Comparison of ENCODE assay signal across 15 cellular contexts in the genomic region with DNA sequence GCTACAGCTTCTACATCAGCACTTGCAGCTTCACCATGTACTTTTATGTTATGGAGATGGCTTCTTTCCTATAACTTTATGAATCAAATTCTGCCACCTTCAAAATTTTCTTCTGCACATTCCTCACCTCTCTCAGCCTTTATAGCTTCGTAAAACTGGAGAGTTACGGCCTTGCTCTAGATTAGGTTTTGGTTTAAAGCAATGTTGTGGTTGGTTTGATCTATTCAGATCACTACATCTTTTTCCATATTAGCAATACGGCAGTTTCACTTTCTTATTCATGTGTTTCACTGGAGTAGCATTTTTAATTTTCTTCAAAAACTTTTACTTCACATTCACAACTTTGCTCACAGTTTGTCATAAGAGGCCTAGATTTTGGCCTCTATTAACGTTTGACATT.
DNase-seq lines count a peak whose midpoint lies in the region; ATAC-seq and TF ChIP-seq lines count a peak whose summit lies in the region.
"Had no signal": no experiment of that assay in that cellular context is flagged by ENCODE, and none has a peak within 500 bp of the region (broad histone marks: within the 10 kb centered on the region; RNA-seq: fewer than 3 reads in every experiment).

No MANE protein-coding gene starts in this region.

- H3K9me3 Mint-ChIP-seq in activated T-helper 17 cell treated with anti-CD3 and anti-CD28 coated beads, Interleukin-2, amount 50 U/mL, for 72 hours = no peaks in the 10 kb centered on the region
- H3K9me3 Mint-ChIP-seq in natural killer cell treated with Interleukin-12 subunit alpha and Interleukin-12 subunit beta and Interleukin-15 and Interleukin-18, amount 100 ng/mL, for 72 hours = peaks cover 4% of the 10 kb centered on the region
- H3K9me3 Mint-ChIP-seq: dendritic cell treated with granulocyte-macrophage colony-stimulating factor and Interleukin-4, amounts not matched to agents 40 ng/mL and 50 ng/mL, for 4 days had no signal

- DNase-seq in foreskin fibroblast = no peak
- DNase-seq in NCI-H2029 (lab: John Stamatoyannopoulos, UW) = no peak
- no peak for DNase-seq in natural killer cell treated with Interleukin-12 subunit alpha and Interleukin-12 subunit beta and Interleukin-15 and Interleukin-18, amount 100 ng/mL, for 72 hours (ENCODE audit: low spot score)
- DNase-seq: DMS79 treated with DMSO at 0.1 percent for 48 hours; islet precursor cell; KBM-7; NCI-H1105 treated with DMSO at 0.1 percent for 48 hours; NCI-H524 treated with DMSO at 0.1 percent for 48 hours; stimulated activated CD4-positive, alpha-beta T cell treated with anti-CD3 and anti-CD28 coated beads, Interleukin-4, amount 100 ng/mL, for 4 hours had no signal

- H3K36me3 Mint-ChIP-seq in activated T-helper 17 cell treated with anti-CD3 and anti-CD28 coated beads, Interleukin-2, amount 50 U/mL, for 72 hours (ENCODE audit: low read depth) = no peaks in the 10 kb centered on the region
- H3K36me3 Mint-ChIP-seq in natural killer cell treated with Interleukin-12 subunit alpha and Interleukin-12 subunit beta and Interleukin-15 and Interleukin-18, amount 100 ng/mL, for 72 hours = no peaks in the 10 kb centered on the region

- peaks cover 9% of the 10 kb centered on the region for H3K4me1 Mint-ChIP-seq in activated T-helper 17 cell treated with anti-CD3 and anti-CD28 coated beads, Interleukin-2, amount 50 U/mL, for 72 hours
- H3K4me1 Mint-ChIP-seq in natural killer cell treated with Interleukin-12 subunit alpha and Interleukin-12 subunit beta and Interleukin-15 and Interleukin-18, amount 100 ng/mL, for 72 hours (ENCODE audit: low read depth in 2 of 2) = peaks cover 0 to 4% of the 10 kb centered on the region in 2 donors

- H3K4me3 Mint-ChIP-seq in activated T-helper 17 cell treated with anti-CD3 and anti-CD28 coated beads, Interleukin-2, amount 50 U/mL, for 72 hours = peak overlapping the region; percentile 29
- no peak overlapping the region for H3K4me3 Mint-ChIP-seq in natural killer cell treated with Interleukin-12 subunit alpha and Interleukin-12 subunit beta and Interleukin-15 and Interleukin-18, amount 100 ng/mL, for 72 hours
- H3K4me3 Mint-ChIP-seq: dendritic cell treated with granulocyte-macrophage colony-stimulating factor and Interleukin-4, amounts not matched to agents 40 ng/mL and 50 ng/mL, for 4 days had no signal

- peak; percentile 91 for ATAC-seq in GM18508 (IDR thresholded peaks at IDR 0.05; ENCODE audit: insufficient read depth, unreplicated experiment)
- ATAC-seq in GM19328 (IDR thresholded peaks at IDR 0.05; ENCODE audit: unreplicated experiment) = peak; percentile 70
- peak; percentile 57 for ATAC-seq in HG03045 (IDR thresholded peaks at IDR 0.05; ENCODE audit: unreplicated experiment)
- peak; percentile 95 for ATAC-seq in activated T-helper 17 cell treated with anti-CD3 and anti-CD28 coated beads, Interleukin-2, amount 50 U/mL, for 72 hours (replicated peaks)
- ATAC-seq in GM19023 (IDR thresholded peaks at IDR 0.05; ENCODE audit: unreplicated experiment) = no peak
- no peak for ATAC-seq in natural killer cell treated with Interleukin-12 subunit alpha and Interleukin-12 subunit beta and Interleukin-15 and Interleukin-18, amount 100 ng/mL, for 72 hours

- H3K4me3 ChIP-seq in foreskin fibroblast (ENCODE audit: low read depth in 1 of 2, low read length in 2 of 2) = no peak overlapping the region

- peaks cover 12% of the 10 kb centered on the region for H3K27me3 Mint-ChIP-seq in activated T-helper 17 cell treated with anti-CD3 and anti-CD28 coated beads, Interleukin-2, amount 50 U/mL, for 72 hours
- H3K27me3 Mint-ChIP-seq in natural killer cell treated with Interleukin-12 subunit alpha and Interleukin-12 subunit beta and Interleukin-15 and Interleukin-18, amount 100 ng/mL, for 72 hours = peaks cover 7% of the 10 kb centered on the region in 2 donors
- H3K27me3 Mint-ChIP-seq: dendritic cell treated with granulocyte-macrophage colony-stimulating factor and Interleukin-4, amounts not matched to agents 40 ng/mL and 50 ng/mL, for 4 days had no signal

- TF ChIP-seq CTCF in foreskin fibroblast (IDR thresholded peaks at IDR 0.05; ENCODE audit: low read depth, low read length) = no peak

- peak overlapping the region; percentile 23 for H3K27ac Mint-ChIP-seq in activated T-helper 17 cell treated with anti-CD3 and anti-CD28 coated beads, Interleukin-2, amount 50 U/mL, for 72 hours
- H3K27ac Mint-ChIP-seq in natural killer cell treated with Interleukin-12 subunit alpha and Interleukin-12 subunit beta and Interleukin-15 and Interleukin-18, amount 100 ng/mL, for 72 hours = no peak overlapping the region
- H3K27ac Mint-ChIP-seq: dendritic cell treated with granulocyte-macrophage colony-stimulating factor and Interleukin-4, amounts not matched to agents 40 ng/mL and 50 ng/mL, for 4 days had no signal

Comparison
In these comparisons a context has a peak if more than half of its experiments do, and no peak if none do; other contexts are left out.
1. ATAC-seq: peak in GM18508 (single experiment), GM19328 (single experiment), HG03045 (single experiment) and activated T-helper 17 cell treated with anti-CD3 and anti-CD28 coated beads, Interleukin-2, amount 50 U/mL, for 72 hours (single experiment); none in GM19023 (single experiment) and natural killer cell treated with Interleukin-12 subunit alpha and Interleukin-12 subunit beta and Interleukin-15 and Interleukin-18, amount 100 ng/mL, for 72 hours (0 of 2).